ENCODE assay signal across 17 cellular contexts in genomic region chr5:65173130-65173525, GRCh38.
A peak's percentile ranks its signal among the peaks of the same experiment; 100 is the strongest.
DNase-seq lines count a peak whose midpoint lies in the region; ATAC-seq, FAIRE-seq and TF ChIP-seq lines count a peak whose summit lies in the region.
"Had no signal": no experiment of that assay in that cellular context is flagged by ENCODE, and none has a peak within 500 bp of the region (broad histone marks: within the 10 kb centered on the region; RNA-seq: fewer than 3 reads in every experiment).

No MANE protein-coding gene starts in this region.

- no peaks in the 10 kb centered on the region for H3K27me3 ChIP-seq in keratinocyte (ENCODE audit: control insufficient read depth, extremely low read depth, insufficient read depth, low read length)
- no peaks in the 10 kb centered on the region for H3K27me3 ChIP-seq in smooth muscle cell (ENCODE audit: low read depth)

- H3K4me3 Mint-ChIP-seq in HFFc6 (no peak overlapping the region), chondrocyte (ENCODE audit: unreplicated experiment) (no peak overlapping the region)
- H3K4me3 Mint-ChIP-seq: CD4-positive, alpha-beta memory T cell; GM23338 had no signal

- H3K4me1 Mint-ChIP-seq in HFFc6 (ENCODE audit: low read depth) = peaks cover 14% of the 10 kb centered on the region
- peaks cover 9% of the 10 kb centered on the region for H3K4me1 Mint-ChIP-seq in chondrocyte (ENCODE audit: low read depth)
- H3K4me1 Mint-ChIP-seq: GM23338 had no signal

- no peak for DNase-seq in HFFc6
- no peak for DNase-seq in chondrocyte (ENCODE audit: low spot score)
- no peak for DNase-seq in keratinocyte (ENCODE audit: low read depth, low spot score)
- no peak for DNase-seq in smooth muscle cell (lab: John Stamatoyannopoulos, UW; ENCODE audit: unreplicated experiment)
- DNase-seq in T-helper 9 cell = no peak
- DNase-seq in NCI-H1092 (lab: John Stamatoyannopoulos, UW) = no peak
- DNase-seq: BE2C; CD4-positive, alpha-beta memory T cell; DMS79; H7 had no signal

- peaks cover 9% of the 10 kb centered on the region for H3K4me1 ChIP-seq in keratinocyte (ENCODE audit: control insufficient read depth, extremely low read depth, insufficient read depth, low read length)
- no peaks in the 10 kb centered on the region for H3K4me1 ChIP-seq in smooth muscle cell (ENCODE audit: low read depth)
- H3K4me1 ChIP-seq: BE2C had no signal

- peaks cover 7 to 17% of the 10 kb centered on the region in 2 experiments for H3K36me3 ChIP-seq in keratinocyte (ENCODE audit: control insufficient read depth in 2 of 2, extremely low read depth in 1 of 2, insufficient read depth in 2 of 2, low read length in 2 of 2)
- peaks cover 8% of the 10 kb centered on the region for H3K36me3 ChIP-seq in smooth muscle cell (ENCODE audit: low read depth)
- H3K36me3 ChIP-seq: BE2C had no signal

- H3K79me2 ChIP-seq in keratinocyte (ENCODE audit: control insufficient read depth, insufficient read depth, low read length) = no peaks in the 10 kb centered on the region
- no peaks in the 10 kb centered on the region for H3K79me2 ChIP-seq in smooth muscle cell (ENCODE audit: low read depth)

- H3K9me3 ChIP-seq in keratinocyte (ENCODE audit: control insufficient read depth, low read depth, low read length) (peaks cover 2% of the 10 kb centered on the region), smooth muscle cell (replicated peaks; ENCODE audit: low read depth) (no peaks in the 10 kb centered on the region)
- H3K9me3 ChIP-seq: BE2C had no signal

- H3K9me3 Mint-ChIP-seq in HFFc6 = peaks cover 4% of the 10 kb centered on the region; the same call in 1 of the 2 replicates
- no peaks in the 10 kb centered on the region for H3K9me3 Mint-ChIP-seq in chondrocyte (ENCODE audit: low read depth)
- H3K9me3 Mint-ChIP-seq: CD4-positive, alpha-beta memory T cell had no signal

- H3K36me3 Mint-ChIP-seq in HFFc6 (ENCODE audit: low read depth) = peaks cover 69% of the 10 kb centered on the region
- peaks cover 17% of the 10 kb centered on the region for H3K36me3 Mint-ChIP-seq in chondrocyte (ENCODE audit: low read depth)
- H3K36me3 Mint-ChIP-seq: CD4-positive, alpha-beta memory T cell had no signal

- no peak overlapping the region for H2AFZ ChIP-seq in keratinocyte (ENCODE audit: control insufficient read depth, low read length)
- H2AFZ ChIP-seq in smooth muscle cell (ENCODE audit: low read depth) = no peak overlapping the region
- H2AFZ ChIP-seq: GM23338 had no signal

- dilution Hi-C loops in keratinocyte (cut with MboI; ENCODE audit: extremely low pct_ligation_motif_present, low sequenced_read_pairs) = no loop called here

- no peaks in the 10 kb centered on the region for H4K20me1 ChIP-seq in keratinocyte (ENCODE audit: control insufficient read depth, extremely low read depth, insufficient read depth, low read length)
- no peaks in the 10 kb centered on the region for H4K20me1 ChIP-seq in smooth muscle cell (ENCODE audit: low read depth)

- no peaks in the 10 kb centered on the region for H3F3A ChIP-seq in smooth muscle cell (ENCODE audit: low read depth)

- H3K27me3 Mint-ChIP-seq in HFFc6 (ENCODE audit: insufficient read depth) (peaks cover 3% of the 10 kb centered on the region; the same call in 1 of the 2 replicates), chondrocyte (ENCODE audit: low read depth) (no peaks in the 10 kb centered on the region)

- H3K4me2 ChIP-seq in keratinocyte (ENCODE audit: control insufficient read depth, extremely low read depth, insufficient read depth, low read depth, low read length) (no peak overlapping the region), smooth muscle cell (peak overlapping the region; percentile 33)
- H3K4me2 ChIP-seq: GM23338 had no signal

- no peak for TF ChIP-seq CTCF in HFFc6 (IDR thresholded peaks at IDR 0.05)
- TF ChIP-seq CTCF in chondrocyte (IDR thresholded peaks at IDR 0.05) = no peak
- TF ChIP-seq CTCF in keratinocyte (optimal IDR thresholded peaks at IDR 0.05 in 1 of 3, IDR thresholded peaks at IDR 0.05 in 1 of 3, conservative IDR thresholded peaks at IDR 0.05 in 1 of 3; ENCODE audit: extremely low read depth in 1 of 3, insufficient read depth in 2 of 3, low read length in 3 of 3) = no peak
- no peak for TF ChIP-seq CTCF in smooth muscle cell (IDR thresholded peaks at IDR 0.05; ENCODE audit: borderline replicate concordance, insufficient read depth, poor library complexity, severe bottlenecking)

- FAIRE-seq in keratinocyte (lab: Jason Lieb, UNC) = no peak
- FAIRE-seq: A204.1, HepG2, HTR-8/SVneo had no signal

- WGBS in smooth muscle cell (ENCODE audit: low lambda C conversion rate) = 81% methylated on average over 5 of the region's 5 CpGs

- no peak overlapping the region for H3K9ac ChIP-seq in keratinocyte (ENCODE audit: control insufficient read depth, extremely low read depth, insufficient read depth, low read length)
- H3K9ac ChIP-seq in smooth muscle cell (ENCODE audit: low read depth) = no peak overlapping the region

- H3K27ac ChIP-seq in keratinocyte (ENCODE audit: control insufficient read depth, insufficient read depth, low read length) = peak overlapping the region; percentile 5
- peak overlapping the region; percentile 66 for H3K27ac ChIP-seq in smooth muscle cell (ENCODE audit: low read depth)
- H3K27ac ChIP-seq: C4-2B had no signal

- no peaks in the 10 kb centered on the region for H3K9me1 ChIP-seq in keratinocyte (ENCODE audit: control insufficient read depth, extremely low read depth, insufficient read depth, low read length)

- ATAC-seq in GM19452 (IDR thresholded peaks at IDR 0.05; ENCODE audit: unreplicated experiment) = no peak
- ATAC-seq: GM23338, HepG2 had no signal

- H3K27ac Mint-ChIP-seq in HFFc6 (peak overlapping the region; percentile 29; the same call in 1 of the 2 replicates), chondrocyte (ENCODE audit: unreplicated experiment) (peak overlapping the region; percentile 74)
- H3K27ac Mint-ChIP-seq: GM23338 had no signal

- no peak overlapping the region for H3K4me3 ChIP-seq in keratinocyte (ENCODE audit: control insufficient read depth in 2 of 3, extremely low read depth in 1 of 3, insufficient read depth in 2 of 3, low read depth in 1 of 3, low read length in 3 of 3)
- H3K4me3 ChIP-seq in smooth muscle cell = no peak overlapping the region
- H3K4me3 ChIP-seq: GM12878, GM23338 had no signal
